In the genomic region with DNA sequence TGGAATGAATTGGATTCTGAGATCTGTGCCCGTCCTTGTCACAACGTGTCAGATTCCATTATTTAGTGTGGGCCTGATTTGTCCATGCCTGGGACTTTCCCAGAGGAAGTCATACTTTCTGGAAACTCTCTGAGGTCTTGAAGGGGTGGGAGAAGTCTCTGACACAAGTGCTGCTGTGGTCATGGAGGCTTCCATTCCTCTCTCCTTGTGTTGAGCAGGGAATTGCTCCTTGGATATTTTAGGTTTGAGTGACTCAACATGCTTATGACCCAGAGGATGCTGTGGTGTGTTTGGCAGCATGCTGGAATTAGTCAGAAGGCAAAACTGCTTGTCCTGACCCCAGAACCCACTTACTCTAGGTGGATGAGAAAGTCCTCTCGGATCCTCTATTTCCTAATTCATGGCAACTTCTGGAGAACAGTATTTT, we compare ENCODE assay signal across 10 cellular contexts.
DNase-seq lines count a peak whose midpoint lies in the region; ATAC-seq lines count a peak whose summit lies in the region.
"Had no signal": no experiment of that assay in that cellular context is flagged by ENCODE, and none has a peak within 500 bp of the region (broad histone marks: within the 10 kb centered on the region; RNA-seq: fewer than 3 reads in every experiment).

No MANE protein-coding gene starts in this region.

- no peaks in the 10 kb centered on the region for H3K27me3 ChIP-seq in duodenal mucosa (ENCODE audit: control insufficient read depth in 1 of 2, insufficient read depth in 2 of 2, low read length in 2 of 2)
- H3K27me3 ChIP-seq in muscle layer of duodenum (ENCODE audit: low read depth, low read length): no peaks in the 10 kb centered on the region

- H3K9me3 ChIP-seq in duodenal mucosa (ENCODE audit: control insufficient read depth in 1 of 2, low read length in 2 of 2): no peaks in the 10 kb centered on the region
- no peaks in the 10 kb centered on the region for H3K9me3 ChIP-seq in muscle layer of duodenum (ENCODE audit: control insufficient read depth in 1 of 2, low read length in 2 of 2)

- DNase-seq in ACHN: peak; percentile 88
- peak; percentile 100 for DNase-seq in M059J (ENCODE audit: low read depth)
- no peak for DNase-seq in posterior cingulate gyrus
- no peak for DNase-seq in T-helper 9 cell
- DNase-seq: DND-41, H7 had no signal

- H3K36me3 ChIP-seq in duodenal mucosa (ENCODE audit: control insufficient read depth in 1 of 2, insufficient read depth in 2 of 2, low read length in 2 of 2) (peaks cover 0 to 8% of the 10 kb centered on the region in 2 donors), muscle layer of duodenum (ENCODE audit: control insufficient read depth in 1 of 2, insufficient read depth in 2 of 2, low read length in 2 of 2) (peaks cover 4 to 5% of the 10 kb centered on the region in 2 donors)

- H3K4me1 ChIP-seq in duodenal mucosa (ENCODE audit: control insufficient read depth in 1 of 2, insufficient read depth in 2 of 2, low read length in 2 of 2) (peaks cover 18 to 24% of the 10 kb centered on the region in 2 donors), muscle layer of duodenum (ENCODE audit: control insufficient read depth in 1 of 2, insufficient read depth in 2 of 2, low read length in 2 of 2) (peaks cover 21 to 29% of the 10 kb centered on the region in 2 donors)

- ATAC-seq in GM21717 (IDR thresholded peaks at IDR 0.05; ENCODE audit: unreplicated experiment) (no peak), HG02885 (IDR thresholded peaks at IDR 0.05; ENCODE audit: poor library complexity, unreplicated experiment) (no peak)

- intact Hi-C loops in posterior cingulate gyrus (cut with DNase I): no loop called here

- H3K4me3 ChIP-seq in duodenal mucosa (ENCODE audit: low read depth in 1 of 2, low read length in 2 of 2) (no peak overlapping the region), muscle layer of duodenum (ENCODE audit: low read depth in 1 of 2, low read length in 2 of 2) (no peak overlapping the region)

- no peak overlapping the region for H3K9ac ChIP-seq in duodenal mucosa (ENCODE audit: low read depth in 1 of 2, low read length in 2 of 2)

- H3K27ac ChIP-seq in duodenal mucosa (ENCODE audit: low read depth, low read length) (peak overlapping the region; percentile 30), muscle layer of duodenum (ENCODE audit: low read length) (peak overlapping the region; percentile 87)

- in situ Hi-C loops in ACHN (cut with HindIII; ENCODE audit: low pct_ligation_motif_present, low pct_unique_long_range_greater_than_20kb, low sequenced_read_pairs): no loop called here

Comparison
In these comparisons a context has a peak if more than half of its experiments do, and no peak if none do; other contexts are left out.
1. DNase-seq: peak in ACHN (single experiment) and M059J (single experiment); none in posterior cingulate gyrus (0 of 10) and T-helper 9 cell (single experiment).